Comparison of ENCODE assay signal across 15 cellular contexts in genomic region chr2:80086831-80087230, GRCh38.
DNase-seq lines count a peak whose midpoint lies in the region; ATAC-seq and TF ChIP-seq lines count a peak whose summit lies in the region.
"Had no signal": no experiment of that assay in that cellular context is flagged by ENCODE, and none has a peak within 500 bp of the region (broad histone marks: within the 10 kb centered on the region; RNA-seq: fewer than 3 reads in every experiment).

No MANE protein-coding gene starts in this region.

- peak; percentile 82 for DNase-seq in AG10803 (ENCODE audit: low read depth)
- DNase-seq in LHCN-M2 (ENCODE audit: low read depth): peak; percentile 72
- peak; percentile 73 for DNase-seq in amniotic stem cell (lab: John Stamatoyannopoulos, UW)
- DNase-seq in iris pigment epithelial cell (ENCODE audit: low read depth): peak; percentile 81
- no peak for DNase-seq in kidney tubule cell (ENCODE audit: low spot score)
- DNase-seq in HuH-7 (ENCODE audit: low spot score): no peak
- DNase-seq in posterior vena cava (ENCODE audit: low spot score): no peak
- DNase-seq: COR-L47; cortex of kidney; lower lobe of right lung; NCI-H1436 treated with DMSO at 0.1 percent for 48 hours; pancreas; PC-3; stimulated activated naive CD8-positive, alpha-beta T cell treated with anti-CD3 and anti-CD28 coated beads, Interleukin-15, amount 100 ng/mL, for 72 hours had no signal

- H3K4me3 ChIP-seq in AG10803 (ENCODE audit: low read length): no peak overlapping the region
- H3K4me3 ChIP-seq: lower lobe of right lung, pancreas had no signal

- intact Hi-C loops in posterior vena cava (cut with DNase I): no loop called here

- TF ChIP-seq CTCF in AG10803 (conservative IDR thresholded peaks at IDR 0.05; ENCODE audit: low read length): peak; percentile 44

- no peak for ATAC-seq in GM18502 (IDR thresholded peaks at IDR 0.05; ENCODE audit: poor library complexity, unreplicated experiment)
- ATAC-seq: lower lobe of right lung; pancreas; PC-3; stimulated activated naive CD8-positive, alpha-beta T cell treated with anti-CD3 and anti-CD28 coated beads, Interleukin-15, amount 100 ng/mL, for 72 hours had no signal

Comparison
In these comparisons a context has a peak if more than half of its experiments do, and no peak if none do; other contexts are left out.
1. DNase-seq: peak in AG10803 (single experiment), LHCN-M2 (single experiment), amniotic stem cell (single experiment) and iris pigment epithelial cell (single experiment); none in kidney tubule cell (single experiment), HuH-7 (single experiment) and posterior vena cava (single experiment).